ENCODE assay signal across 21 cellular contexts in genomic region chrX:129565046-129565649, GRCh38. TPM values are rescaled to one million over a fixed set of nuclear protein-coding genes. Genes with fewer than 3 reads are reported as not detected.
A peak's percentile ranks its signal among the peaks of the same experiment; 100 is the strongest.
DNase-seq lines count a peak whose midpoint lies in the region; ATAC-seq and TF ChIP-seq lines count a peak whose summit lies in the region.
"Had no signal": no experiment of that assay in that cellular context is flagged by ENCODE, and none has a peak within 500 bp of the region (broad histone marks: within the 10 kb centered on the region; RNA-seq: fewer than 3 reads in every experiment).

No MANE protein-coding gene starts in this region.

- no peaks in the 10 kb centered on the region for H3K9me3 ChIP-seq in prostate gland
- H3K9me3 ChIP-seq: A549, BLaER1, gastrocnemius medialis, right atrium auricular region had no signal

- DNase-seq in Right ventricle myocardium superior (no peak), left cardiac atrium (no peak), endothelial cell (ENCODE audit: low spot score) (no peak), iris pigment epithelial cell (ENCODE audit: low read depth) (peak; percentile 40), NCI-H146 (lab: John Stamatoyannopoulos, UW) (no peak), prostate gland (ENCODE audit: low spot score) (no peak)
- DNase-seq: activated CD4-positive, alpha-beta T cell treated with anti-CD3 and anti-CD28 coated beads, Interleukin-2, amount 10 ng/mL, durations not matched to agents 24 days and 14 days; activated effector memory CD4-positive, alpha-beta T cell treated with Interleukin-2 at 50 U/mL for 16 hours; dermis blood vessel endothelial cell; gastrocnemius medialis; NCI-H1436; NCI-H69; nucleus accumbens; SHP77 treated with DMSO at 0.1 percent for 48 hours; T-cell had no signal

- H3K4me1 Mint-ChIP-seq in endothelial cell (ENCODE audit: unreplicated experiment) = peaks cover 3% of the 10 kb centered on the region

- no peaks in the 10 kb centered on the region for H3K36me3 ChIP-seq in prostate gland
- H3K36me3 ChIP-seq: gastrocnemius medialis had no signal

- TF ChIP-seq CTCF in endothelial cell (IDR thresholded peaks at IDR 0.05; ENCODE audit: unreplicated experiment) (no peak), prostate gland (IDR thresholded peaks at IDR 0.05) (no peak)

- H3K27me3 ChIP-seq in prostate gland (replicated peaks; ENCODE audit: insufficient read depth) = no peaks in the 10 kb centered on the region
- H3K27me3 ChIP-seq: gastrocnemius medialis, right atrium auricular region had no signal

- H3K4me3 ChIP-seq in prostate gland = no peak overlapping the region
- H3K4me3 ChIP-seq: A549, BLaER1, gastrocnemius medialis, right atrium auricular region had no signal

- peak overlapping the region; percentile 16 for H3K4me3 Mint-ChIP-seq in endothelial cell (ENCODE audit: unreplicated experiment)
- H3K4me3 Mint-ChIP-seq: activated CD4-positive, alpha-beta T cell treated with anti-CD3 and anti-CD28 coated beads, Interleukin-2, amount 10 ng/mL, durations not matched to agents 24 days and 14 days; T-cell had no signal

- 13% methylated on average over 3 of the region's 3 CpGs for WGBS in prostate gland

- no peak overlapping the region for H3K27ac Mint-ChIP-seq in endothelial cell (ENCODE audit: unreplicated experiment)
- H3K27ac Mint-ChIP-seq: activated CD4-positive, alpha-beta T cell treated with anti-CD3 and anti-CD28 coated beads, Interleukin-2, amount 10 ng/mL, durations not matched to agents 24 days and 14 days had no signal

- H3K4me1 ChIP-seq in prostate gland (replicated peaks) = no peaks in the 10 kb centered on the region
- H3K4me1 ChIP-seq: A549 had no signal

- H3K27me3 Mint-ChIP-seq in endothelial cell (ENCODE audit: unreplicated experiment) = no peaks in the 10 kb centered on the region
- H3K27me3 Mint-ChIP-seq: activated CD4-positive, alpha-beta T cell treated with anti-CD3 and anti-CD28 coated beads, Interleukin-2, amount 10 ng/mL, durations not matched to agents 24 days and 14 days; T-cell had no signal

- H3K9me3 Mint-ChIP-seq in endothelial cell (ENCODE audit: unreplicated experiment) = no peaks in the 10 kb centered on the region
- H3K9me3 Mint-ChIP-seq: activated CD4-positive, alpha-beta T cell treated with anti-CD3 and anti-CD28 coated beads, Interleukin-2, amount 10 ng/mL, durations not matched to agents 24 days and 14 days; T-cell had no signal

- ATAC-seq in Right ventricle myocardium superior (ENCODE audit: poor library complexity) (peak; percentile 27), left cardiac atrium (no peak), GM18511 (IDR thresholded peaks at IDR 0.05; ENCODE audit: unreplicated experiment) (no peak), SK-N-SH treated with all-trans-retinoic acid at 6 μM for 48 hours (no peak)
- ATAC-seq: A549, gastrocnemius medialis, T-cell had no signal

- no peak overlapping the region for H3K27ac ChIP-seq in prostate gland
- H3K27ac ChIP-seq: A549, BLaER1, gastrocnemius medialis, HL-60, right atrium auricular region had no signal

- no peak for TF ChIP-seq POLR2A in prostate gland (IDR thresholded peaks at IDR 0.05)

- intact Hi-C loops in Right ventricle myocardium superior (cut with DNase I) (no loop called here), left cardiac atrium (cut with DNase I) (no loop called here), prostate gland (cut with DNase I) (no loop called here)

- H3K36me3 Mint-ChIP-seq in endothelial cell (ENCODE audit: low read depth, unreplicated experiment) = peaks cover 31% of the 10 kb centered on the region

TF ChIP-seq in SK-N-SH treated with all-trans-retinoic acid at 6 μM for 48 hours, 23 proteins besides CTCF, POLR2A, EP300 and RAD21:
- TF ChIP-seq RARB (CRISPR knock-in tag; IDR thresholded peaks at IDR 0.05) = no peak
- no peak for TF ChIP-seq ZFP3 (CRISPR knock-in tag; IDR thresholded peaks at IDR 0.05)
- no peak for TF ChIP-seq CSRNP3 (CRISPR knock-in tag; IDR thresholded peaks at IDR 0.05)
- no peak for TF ChIP-seq POU6F1 (CRISPR knock-in tag; IDR thresholded peaks at IDR 0.05; ENCODE audit: borderline replicate concordance, low read depth)
- no peak for TF ChIP-seq PPARA (CRISPR knock-in tag; IDR thresholded peaks at IDR 0.05; ENCODE audit: borderline replicate concordance)
- no peak for TF ChIP-seq TSHZ2 (CRISPR knock-in tag; IDR thresholded peaks at IDR 0.05)
- TF ChIP-seq BACH2 (CRISPR knock-in tag; IDR thresholded peaks at IDR 0.05; ENCODE audit: borderline replicate concordance) = no peak

RNA-seq across cellular contexts. Expression of gene OCRL, which starts 25.1 kb away (rescaled TPM):
- 9.4 TPM for total RNA-seq in Right ventricle myocardium superior
- 10 to 100 TPM; 12.7 to 17.3 TPM for total RNA-seq in left cardiac atrium
- 24.2 TPM for total RNA-seq in endothelial cell (ENCODE audit: unreplicated experiment)
- 10 to 100 TPM; 16.7 to 77.1 TPM for total RNA-seq in prostate gland

RNA-seq across cellular contexts. Expression of gene SMARCA1, which starts 41.9 kb away (rescaled TPM):
- total RNA-seq in Right ventricle myocardium superior (27.5 TPM), left cardiac atrium (10 to 100 TPM; 30.9 to 41.9 TPM), endothelial cell (ENCODE audit: unreplicated experiment) (61.1 TPM), prostate gland (100 to 1,000 TPM in 1 of 2 donors, 10 to 100 TPM in 1; 41.9 to 157 TPM)
- total RNA-seq: activated CD4-positive, alpha-beta T cell treated with anti-CD3 and anti-CD28 coated beads, Interleukin-2, amount 10 ng/mL, durations not matched to agents 24 days and 14 days had no signal
